In genomic region chr5:158856794-158857193, GRCh38 we compare ENCODE assay signal across 27 cellular contexts.
DNase-seq lines count a peak whose midpoint lies in the region; TF ChIP-seq lines count a peak whose summit lies in the region.
"Had no signal": no experiment of that assay in that cellular context is flagged by ENCODE, and none has a peak within 500 bp of the region (broad histone marks: within the 10 kb centered on the region; RNA-seq: fewer than 3 reads in every experiment).

No MANE protein-coding gene starts in this region.

- no peaks in the 10 kb centered on the region for H3K27me3 ChIP-seq in BLaER1 treated with 17β-estradiol and CSF1 and Interleukin-3, amounts not matched to agents 10 nM and 100 nM
- H3K27me3 ChIP-seq in DOHH2 (ENCODE audit: control insufficient read depth, low read length), result no peaks in the 10 kb centered on the region
- no peaks in the 10 kb centered on the region for H3K27me3 ChIP-seq in ascending aorta
- H3K27me3 ChIP-seq in osteoblast (ENCODE audit: insufficient read depth, low read length), result no peaks in the 10 kb centered on the region
- H3K27me3 ChIP-seq: breast epithelium, colonic mucosa, ovary, upper lobe of right lung had no signal

- peak overlapping the region; percentile 29 to 76 (median 64) for H3K4me2 ChIP-seq in BLaER1 treated with 17β-estradiol and CSF1 and Interleukin-3, amounts not matched to agents 10 nM and 100 nM
- peak overlapping the region; percentile 19; the same call in 1 of the 2 replicates for H3K4me2 ChIP-seq in DOHH2 (ENCODE audit: low read length)
- no peak overlapping the region for H3K4me2 ChIP-seq in osteoblast (ENCODE audit: insufficient read depth, low read length)
- H3K4me2 ChIP-seq: SK-N-SH had no signal

- CTCF ChIA-PET in Calu3 (lab: Charles Lee), result no interaction called here

- H3K4me1 ChIP-seq in BLaER1 treated with 17β-estradiol and CSF1 and Interleukin-3, amounts not matched to agents 10 nM and 100 nM, result peaks cover 50 to 99% (median 91%) of the 10 kb centered on the region in 10 experiments
- H3K4me1 ChIP-seq in DOHH2 (ENCODE audit: control insufficient read depth, low read length) (peaks cover 74% of the 10 kb centered on the region), ascending aorta (peaks cover 2 to 38% of the 10 kb centered on the region in 2 donors), osteoblast (ENCODE audit: insufficient read depth, low read length) (peaks cover 21% of the 10 kb centered on the region)
- H3K4me1 ChIP-seq: breast epithelium, colonic mucosa, upper lobe of right lung had no signal

- no peaks in the 10 kb centered on the region for H3K36me3 Mint-ChIP-seq in Calu3 (ENCODE audit: insufficient read depth, unreplicated experiment)

- no peak overlapping the region for H3K27ac Mint-ChIP-seq in Calu3 (ENCODE audit: unreplicated experiment)
- H3K27ac Mint-ChIP-seq: nephron had no signal

- H2AFZ ChIP-seq in osteoblast (ENCODE audit: low read length), result no peak overlapping the region

- no peak overlapping the region for H3K4me3 ChIP-seq in BLaER1 treated with 17β-estradiol and CSF1 and Interleukin-3, amounts not matched to agents 10 nM and 100 nM
- H3K4me3 ChIP-seq in DOHH2 (ENCODE audit: low read length) (no peak overlapping the region), ascending aorta (no peak overlapping the region), osteoblast (ENCODE audit: insufficient read depth, low read length) (no peak overlapping the region)
- H3K4me3 ChIP-seq: breast epithelium, colonic mucosa, ovary, skin epidermis, upper lobe of right lung had no signal

- no peaks in the 10 kb centered on the region for H3K9me2 ChIP-seq in DOHH2 (replicated peaks; ENCODE audit: control insufficient read depth, low read length)
- H3K9me2 ChIP-seq: SK-N-SH had no signal

- intact Hi-C loops in ascending aorta (cut with DNase I), result no loop called here
- intact Hi-C loops in Calu3 (cut with micrococcal nuclease; ENCODE audit: unreplicated experiment), result no loop called here

- H4K20me1 ChIP-seq in BLaER1 treated with 17β-estradiol and CSF1 and Interleukin-3, amounts not matched to agents 10 nM and 100 nM, result peaks cover 0 to 98% (median 21%) of the 10 kb centered on the region in 11 experiments; a peak in 10 of 22 replicates
- no peaks in the 10 kb centered on the region for H4K20me1 ChIP-seq in DOHH2 (ENCODE audit: control insufficient read depth, insufficient read depth, low read depth, low read length)
- no peaks in the 10 kb centered on the region for H4K20me1 ChIP-seq in osteoblast (ENCODE audit: insufficient read depth, low read length)

- DNase-seq in ascending aorta (ENCODE audit: low spot score in 2 of 2), result no peak
- no peak for DNase-seq in osteoblast (ENCODE audit: insufficient read length, low spot score, missing footprints)
- no peak for DNase-seq in Calu3
- DNase-seq in GM19238 (ENCODE audit: insufficient read length, low spot score), result no peak
- no peak for DNase-seq in stimulated activated naive CD4-positive, alpha-beta T cell treated with Interleukin-2 at 50 U/mL for 16 hours (lab: John Stamatoyannopoulos, UW)
- DNase-seq: activated naive CD4-positive, alpha-beta T cell treated with Interleukin-2 at 50 U/mL for 16 hours; activated T-cell treated with anti-CD3 and anti-CD28 coated beads, Interleukin-2, amount 50 U/mL, for 48 hours; amygdala; colonic mucosa; effector memory CD4-positive, alpha-beta T cell; head of caudate nucleus; kidney; NCI-H1092; NCI-H187 treated with DMSO at 0.1 percent for 48 hours; NCI-H446 treated with DMSO at 0.1 percent for 48 hours; NCI-H82; ovary; retina; SK-N-SH; stimulated activated CD4-positive, alpha-beta T cell treated with anti-CD3 and anti-CD28 coated beads, Interleukin-2, amount 100 ng/mL, for 24 hours; upper lobe of right lung had no signal

- 0 out of 2 replicates have a peak, but pooled peaks cover 8% of the 10 kb centered on the region for H3F3A ChIP-seq in DOHH2 (ENCODE audit: control insufficient read depth, insufficient read depth)

- no peak for TF ChIP-seq CTCF in DOHH2 (IDR thresholded peaks at IDR 0.05; ENCODE audit: low read depth, low read length, poor library complexity, severe bottlenecking)
- no peak for TF ChIP-seq CTCF in ascending aorta (IDR thresholded peaks at IDR 0.05)
- TF ChIP-seq CTCF in osteoblast (IDR thresholded peaks at IDR 0.05; ENCODE audit: extremely low read depth, low read depth, low read length), result no peak
- TF ChIP-seq CTCF in Calu3 (IDR thresholded peaks at IDR 0.05; ENCODE audit: unreplicated experiment), result no peak

- peaks cover 8% of the 10 kb centered on the region for H3K4me1 Mint-ChIP-seq in Calu3 (ENCODE audit: low read depth, unreplicated experiment)

- H3K79me2 ChIP-seq in DOHH2 (ENCODE audit: control insufficient read depth, low read length) (no peaks in the 10 kb centered on the region; the same call in 1 of the 2 replicates), osteoblast (ENCODE audit: insufficient read depth, low read length) (peaks cover 23% of the 10 kb centered on the region)

- H3K9ac ChIP-seq in BLaER1 treated with 17β-estradiol and CSF1 and Interleukin-3, amounts not matched to agents 10 nM and 100 nM, result no peak overlapping the region; a peak in 1 of 22 replicates
- H3K9ac ChIP-seq: SK-N-SH had no signal

- H3K9me3 ChIP-seq in BLaER1 treated with 17β-estradiol and CSF1 and Interleukin-3, amounts not matched to agents 10 nM and 100 nM (replicated peaks in 1 of 11), result no peaks in the 10 kb centered on the region
- H3K9me3 ChIP-seq in DOHH2 (ENCODE audit: control insufficient read depth, insufficient read depth, low read length) (no peaks in the 10 kb centered on the region), ascending aorta (no peaks in the 10 kb centered on the region), osteoblast (ENCODE audit: low read depth, low read length) (no peaks in the 10 kb centered on the region)
- H3K9me3 ChIP-seq: breast epithelium, colonic mucosa, ovary, SK-N-SH, upper lobe of right lung had no signal

- no peak overlapping the region for H3K4me3 Mint-ChIP-seq in Calu3 (ENCODE audit: low read depth, unreplicated experiment)
- H3K4me3 Mint-ChIP-seq: nephron had no signal

- H3K9me3 Mint-ChIP-seq in Calu3 (ENCODE audit: low read depth, unreplicated experiment), result peaks cover 4% of the 10 kb centered on the region

- H3K27me3 Mint-ChIP-seq in Calu3 (ENCODE audit: unreplicated experiment), result peaks cover 60% of the 10 kb centered on the region

- peak overlapping the region in 9 of 11 experiments; percentile 0 to 68 (median 43); a peak in 15 of 22 replicates for H3K27ac ChIP-seq in BLaER1 treated with 17β-estradiol and CSF1 and Interleukin-3, amounts not matched to agents 10 nM and 100 nM
- H3K27ac ChIP-seq in DOHH2 (ENCODE audit: low read depth, low read length), result no peak overlapping the region
- H3K27ac ChIP-seq in ascending aorta, result peak overlapping the region; percentile 26 to 38
- peak overlapping the region; percentile 10 for H3K27ac ChIP-seq in osteoblast (ENCODE audit: low read depth, low read length)
- H3K27ac ChIP-seq: colonic mucosa, ovary, RWPE1, skin epidermis, upper lobe of right lung had no signal

- no TSS peak for BruUV-seq in Calu3 (replicated peaks; lab: Mats Ljungman, UMichigan)

- H3K36me3 ChIP-seq in BLaER1 treated with 17β-estradiol and CSF1 and Interleukin-3, amounts not matched to agents 10 nM and 100 nM, result peaks cover 4 to 91% (median 52%) of the 10 kb centered on the region in 11 experiments; a peak in 18 of 22 replicates
- H3K36me3 ChIP-seq in DOHH2 (ENCODE audit: control insufficient read depth, low read length) (no peaks in the 10 kb centered on the region), ascending aorta (no peaks in the 10 kb centered on the region), osteoblast (ENCODE audit: insufficient read depth, low read length) (no peaks in the 10 kb centered on the region)
- H3K36me3 ChIP-seq: breast epithelium, colonic mucosa, ovary, upper lobe of right lung had no signal
